In genomic region chr14:31174433-31174832, GRCh38 we compare ENCODE assay signal across 8 cellular contexts.
"Had no signal": no experiment of that assay in that cellular context is flagged by ENCODE, and none has a peak within 500 bp of the region (broad histone marks: within the 10 kb centered on the region; RNA-seq: fewer than 3 reads in every experiment).

No MANE protein-coding gene starts in this region.

- H3K4me1 Mint-ChIP-seq: GM23338 had no signal

- H2AFZ ChIP-seq: GM23338 had no signal

- H3K9me3 Mint-ChIP-seq: GM23338, HFFc6, IgD-negative memory B cell had no signal

- ATAC-seq: GM23338, HCT116 had no signal

- H3K27me3 Mint-ChIP-seq: IgD-negative memory B cell had no signal

- H3K4me3 ChIP-seq: GM23338, HAP-1 had no signal

- H3K4me1 ChIP-seq: HAP-1 had no signal

- H3K9me3 ChIP-seq: HAP-1 had no signal

- H3K27ac ChIP-seq: HL-60 had no signal

- H3K4me3 Mint-ChIP-seq: GM23338, HFFc6, IgD-negative memory B cell had no signal

- H3K27ac Mint-ChIP-seq: GM23338, HFFc6, IgD-negative memory B cell had no signal

- DNase-seq: H7, HFFc6, KG1 had no signal

- H3K4me2 ChIP-seq: GM23338 had no signal

- H3K36me3 Mint-ChIP-seq: IgD-negative memory B cell had no signal
